Comparison of ENCODE assay signal across 1 cellular context in the genomic region with DNA sequence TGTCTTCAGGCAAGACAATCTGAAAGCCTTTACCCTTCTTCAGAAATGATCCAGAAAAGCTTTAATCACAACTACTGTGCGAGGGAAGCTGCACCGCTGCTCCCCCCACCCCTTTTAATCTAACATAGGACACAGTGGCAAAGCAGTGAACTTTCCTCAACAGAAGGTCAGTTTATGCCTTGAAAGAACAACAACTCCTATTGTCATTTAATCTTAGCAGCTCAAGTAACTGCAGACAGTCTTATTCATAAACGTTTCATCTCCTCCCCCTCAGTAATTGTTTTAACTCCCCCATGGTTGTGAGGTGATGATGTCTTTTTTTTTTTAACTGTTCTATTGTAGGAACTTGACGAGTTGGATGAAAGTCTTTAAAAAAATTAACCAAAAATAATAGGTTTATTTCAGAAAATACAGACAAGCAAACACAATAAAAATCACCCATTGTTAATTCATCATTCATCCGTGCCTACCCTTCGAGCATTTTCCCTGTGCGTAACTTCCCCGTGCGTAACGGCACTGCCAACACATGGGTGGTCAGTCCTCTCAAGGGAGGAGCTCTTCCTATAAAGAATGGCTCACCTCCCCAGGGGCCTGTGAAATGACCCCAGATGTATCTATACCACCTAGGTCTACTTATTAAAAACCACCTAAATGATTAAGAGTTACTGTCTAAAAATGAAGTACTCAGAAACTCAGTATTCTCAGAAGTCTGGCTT.
TF ChIP-seq lines count a peak whose summit lies in the region.

No MANE protein-coding gene starts in this region.

TF ChIP-seq in WTC11, 78 proteins besides CTCF, POLR2A, EP300 and RAD21 (continued from another document):
- TF ChIP-seq ZNF425 (CRISPR knock-in tag; conservative IDR thresholded peaks at IDR 0.05) (no peak), KAT7 (CRISPR knock-in tag; IDR thresholded peaks at IDR 0.05; ENCODE audit: borderline replicate concordance) (no peak), HMGXB4 (CRISPR knock-in tag; IDR thresholded peaks at IDR 0.05) (no peak), JAZF1 (CRISPR knock-in tag; IDR thresholded peaks at IDR 0.05) (no peak), MAX (CRISPR knock-in tag; IDR thresholded peaks at IDR 0.05) (no peak)
- TF ChIP-seq, protein P1, sequence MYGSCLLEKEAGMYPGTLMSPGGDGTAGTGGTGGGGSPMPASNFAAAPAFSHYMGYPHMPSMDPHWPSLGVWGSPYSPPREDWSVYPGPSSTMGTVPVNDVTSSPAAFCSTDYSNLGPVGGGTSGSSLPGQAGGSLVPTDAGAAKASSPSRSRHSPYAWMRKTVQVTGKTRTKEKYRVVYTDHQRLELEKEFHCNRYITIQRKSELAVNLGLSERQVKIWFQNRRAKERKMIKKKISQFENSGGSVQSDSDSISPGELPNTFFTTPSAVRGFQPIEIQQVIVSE (CRISPR knock-in tag; IDR thresholded peaks at IDR 0.05; ENCODE audit: borderline replicate concordance), result no peak
- TF ChIP-seq, protein P2, sequence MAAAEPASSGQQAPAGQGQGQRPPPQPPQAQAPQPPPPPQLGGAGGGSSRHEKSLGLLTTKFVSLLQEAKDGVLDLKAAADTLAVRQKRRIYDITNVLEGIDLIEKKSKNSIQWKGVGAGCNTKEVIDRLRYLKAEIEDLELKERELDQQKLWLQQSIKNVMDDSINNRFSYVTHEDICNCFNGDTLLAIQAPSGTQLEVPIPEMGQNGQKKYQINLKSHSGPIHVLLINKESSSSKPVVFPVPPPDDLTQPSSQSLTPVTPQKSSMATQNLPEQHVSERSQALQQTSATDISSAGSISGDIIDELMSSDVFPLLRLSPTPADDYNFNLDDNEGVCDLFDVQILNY (CRISPR knock-in tag; IDR thresholded peaks at IDR 0.05), result no peak
TF ChIP-seq in WTC11: peak in this region for 0.
